Comparison of ENCODE assay signal across 14 cellular contexts in the genomic region with DNA sequence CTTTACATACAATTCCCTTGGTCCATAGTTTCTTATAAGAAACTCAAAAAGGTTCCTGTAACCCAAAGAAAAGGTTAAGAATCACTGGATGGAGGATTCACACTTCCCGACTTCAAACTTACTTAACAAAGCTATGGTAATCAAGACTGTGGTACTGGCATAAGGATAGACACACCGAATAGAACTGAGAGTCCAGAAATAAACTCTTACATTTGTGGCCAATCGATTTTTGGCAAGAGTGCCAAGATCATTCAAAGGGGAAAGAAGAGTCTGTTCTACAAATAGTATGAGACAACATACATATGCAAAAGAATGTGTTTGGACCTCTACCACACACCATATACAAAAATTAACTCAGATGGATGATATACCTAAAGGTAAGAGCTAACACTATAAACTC. TPM values are rescaled to one million over a fixed set of nuclear protein-coding genes. Genes with fewer than 3 reads are reported as not detected.
DNase-seq lines count a peak whose midpoint lies in the region; ATAC-seq and TF ChIP-seq lines count a peak whose summit lies in the region.
"Had no signal": no experiment of that assay in that cellular context is flagged by ENCODE, and none has a peak within 500 bp of the region (broad histone marks: within the 10 kb centered on the region; RNA-seq: fewer than 3 reads in every experiment).

No MANE protein-coding gene starts in this region.

- no peaks in the 10 kb centered on the region for H3K27me3 Mint-ChIP-seq in T-helper 1 cell treated with Interleukin-12 subunit alpha and Interleukin-12 subunit beta and Interleukin-4 antibody, amounts not matched to agents 30 μg/mL and 1 μg/mL, for 36 hours (ENCODE audit: low read depth)
- H3K27me3 Mint-ChIP-seq in stimulated activated naive CD8-positive, alpha-beta T cell treated with anti-CD3 and anti-CD28 coated beads, Interleukin-15, Interleukin-2, amounts not matched to agents 100 ng/mL and 50 ng/mL, for 24 hours: no peaks in the 10 kb centered on the region
- H3K27me3 Mint-ChIP-seq in stimulated activated naive CD8-positive, alpha-beta T cell treated with anti-CD3 and anti-CD28 coated beads, Interleukin-15, amount 100 ng/mL, for 72 hours: no peaks in the 10 kb centered on the region
- no peaks in the 10 kb centered on the region for H3K27me3 Mint-ChIP-seq in memory B cell
- H3K27me3 Mint-ChIP-seq: CD8-positive, alpha-beta memory T cell had no signal

- no peak overlapping the region for H3K4me3 Mint-ChIP-seq in T-helper 1 cell treated with Interleukin-12 subunit alpha and Interleukin-12 subunit beta and Interleukin-4 antibody, amounts not matched to agents 30 μg/mL and 1 μg/mL, for 36 hours
- H3K4me3 Mint-ChIP-seq in stimulated activated naive CD8-positive, alpha-beta T cell treated with anti-CD3 and anti-CD28 coated beads, Interleukin-15, Interleukin-2, amounts not matched to agents 100 ng/mL and 50 ng/mL, for 24 hours: no peak overlapping the region
- no peak overlapping the region for H3K4me3 Mint-ChIP-seq in stimulated activated naive CD8-positive, alpha-beta T cell treated with anti-CD3 and anti-CD28 coated beads, Interleukin-15, amount 100 ng/mL, for 72 hours
- H3K4me3 Mint-ChIP-seq in memory B cell: no peak overlapping the region
- H3K4me3 Mint-ChIP-seq: CD14-positive monocyte; CD8-positive, alpha-beta memory T cell had no signal

- H3K36me3 ChIP-seq in Peyer's patch: no peaks in the 10 kb centered on the region
- H3K36me3 ChIP-seq: HAP-1 had no signal

- no peak for ATAC-seq in stimulated activated naive CD8-positive, alpha-beta T cell treated with anti-CD3 and anti-CD28 coated beads, Interleukin-15, amount 100 ng/mL, for 72 hours
- ATAC-seq in memory B cell (ENCODE audit: low read depth) (no peak), HG02623 (IDR thresholded peaks at IDR 0.05; ENCODE audit: unreplicated experiment) (no peak)

- no peak overlapping the region for H3K4me3 ChIP-seq in Peyer's patch
- H3K4me3 ChIP-seq: HAP-1 had no signal

- H3K4me1 Mint-ChIP-seq in T-helper 1 cell treated with Interleukin-12 subunit alpha and Interleukin-12 subunit beta and Interleukin-4 antibody, amounts not matched to agents 30 μg/mL and 1 μg/mL, for 36 hours (ENCODE audit: low read depth): peaks cover 32% of the 10 kb centered on the region
- peaks cover 68% of the 10 kb centered on the region for H3K4me1 Mint-ChIP-seq in stimulated activated naive CD8-positive, alpha-beta T cell treated with anti-CD3 and anti-CD28 coated beads, Interleukin-15, Interleukin-2, amounts not matched to agents 100 ng/mL and 50 ng/mL, for 24 hours (ENCODE audit: low read depth)
- peaks cover 63% of the 10 kb centered on the region for H3K4me1 Mint-ChIP-seq in stimulated activated naive CD8-positive, alpha-beta T cell treated with anti-CD3 and anti-CD28 coated beads, Interleukin-15, amount 100 ng/mL, for 72 hours
- peaks cover 46% of the 10 kb centered on the region for H3K4me1 Mint-ChIP-seq in memory B cell

- peaks cover 21% of the 10 kb centered on the region for H3K9me3 Mint-ChIP-seq in T-helper 1 cell treated with Interleukin-12 subunit alpha and Interleukin-12 subunit beta and Interleukin-4 antibody, amounts not matched to agents 30 μg/mL and 1 μg/mL, for 36 hours
- peaks cover 13% of the 10 kb centered on the region for H3K9me3 Mint-ChIP-seq in stimulated activated naive CD8-positive, alpha-beta T cell treated with anti-CD3 and anti-CD28 coated beads, Interleukin-15, Interleukin-2, amounts not matched to agents 100 ng/mL and 50 ng/mL, for 24 hours
- H3K9me3 Mint-ChIP-seq in stimulated activated naive CD8-positive, alpha-beta T cell treated with anti-CD3 and anti-CD28 coated beads, Interleukin-15, amount 100 ng/mL, for 72 hours: peaks cover 17 to 20% of the 10 kb centered on the region in 2 donors
- no peaks in the 10 kb centered on the region for H3K9me3 Mint-ChIP-seq in memory B cell
- H3K9me3 Mint-ChIP-seq: CD8-positive, alpha-beta memory T cell had no signal

- H3K4me1 ChIP-seq in Peyer's patch: peaks cover 0 to 18% (median 0%) of the 10 kb centered on the region in 4 donors
- H3K4me1 ChIP-seq: Caco-2, HAP-1 had no signal

- DNase-seq in T-helper 1 cell (no peak), memory B cell (ENCODE audit: low spot score in 2 of 2) (no peak), Peyer's patch (no peak)
- no peak for DNase-seq in stimulated activated naive CD8-positive, alpha-beta T cell treated with anti-CD3 and anti-CD28 coated beads, Interleukin-15, amount 100 ng/mL, for 72 hours
- DNase-seq: Caco-2; CD8-positive, alpha-beta memory T cell; DMS53; GF-D8 had no signal

- TF ChIP-seq CTCF in Peyer's patch (IDR thresholded peaks at IDR 0.05): no peak

- no peaks in the 10 kb centered on the region for H3K27me3 ChIP-seq in Peyer's patch

- H3K9me3 ChIP-seq in Peyer's patch: no peaks in the 10 kb centered on the region
- H3K9me3 ChIP-seq: Caco-2, HAP-1 had no signal

- peaks cover 32% of the 10 kb centered on the region for H3K36me3 Mint-ChIP-seq in T-helper 1 cell treated with Interleukin-12 subunit alpha and Interleukin-12 subunit beta and Interleukin-4 antibody, amounts not matched to agents 30 μg/mL and 1 μg/mL, for 36 hours (ENCODE audit: low read depth)
- peaks cover 26% of the 10 kb centered on the region for H3K36me3 Mint-ChIP-seq in stimulated activated naive CD8-positive, alpha-beta T cell treated with anti-CD3 and anti-CD28 coated beads, Interleukin-15, Interleukin-2, amounts not matched to agents 100 ng/mL and 50 ng/mL, for 24 hours (ENCODE audit: low read depth)
- peaks cover 24% of the 10 kb centered on the region for H3K36me3 Mint-ChIP-seq in memory B cell

- TF ChIP-seq POLR2A in Peyer's patch (IDR thresholded peaks at IDR 0.05): no peak

- peak overlapping the region in 1 of 4 donors; percentile 14 for H3K27ac ChIP-seq in Peyer's patch
- H3K27ac ChIP-seq: 22Rv1 had no signal

- H3K27ac Mint-ChIP-seq in T-helper 1 cell treated with Interleukin-12 subunit alpha and Interleukin-12 subunit beta and Interleukin-4 antibody, amounts not matched to agents 30 μg/mL and 1 μg/mL, for 36 hours: peak overlapping the region; percentile 65
- peak overlapping the region; percentile 2 for H3K27ac Mint-ChIP-seq in stimulated activated naive CD8-positive, alpha-beta T cell treated with anti-CD3 and anti-CD28 coated beads, Interleukin-15, Interleukin-2, amounts not matched to agents 100 ng/mL and 50 ng/mL, for 24 hours
- no peak overlapping the region for H3K27ac Mint-ChIP-seq in stimulated activated naive CD8-positive, alpha-beta T cell treated with anti-CD3 and anti-CD28 coated beads, Interleukin-15, amount 100 ng/mL, for 72 hours
- peak overlapping the region; percentile 72 for H3K27ac Mint-ChIP-seq in memory B cell

RNA-seq across cellular contexts. Expression of gene KDM7A, which starts 32.8 kb away (rescaled TPM):
- 10 to 100 TPM; 38.0 to 59.3 (median 38.8) TPM for total RNA-seq in Peyer's patch

Comparison
In these comparisons a context has a peak if more than half of its experiments do, and no peak if none do; other contexts are left out.
1. H3K27ac Mint-ChIP-seq: peak in T-helper 1 cell treated with Interleukin-12 subunit alpha and Interleukin-12 subunit beta and Interleukin-4 antibody, amounts not matched to agents 30 μg/mL and 1 μg/mL, for 36 hours (single experiment), stimulated activated naive CD8-positive, alpha-beta T cell treated with anti-CD3 and anti-CD28 coated beads, Interleukin-15, Interleukin-2, amounts not matched to agents 100 ng/mL and 50 ng/mL, for 24 hours (single experiment) and memory B cell (single experiment); none in stimulated activated naive CD8-positive, alpha-beta T cell treated with anti-CD3 and anti-CD28 coated beads, Interleukin-15, amount 100 ng/mL, for 72 hours (0 of 2).